ENCODE assay signal across 8 cellular contexts in genomic region chr18:9971313-9971920, GRCh38. TPM values are rescaled to one million over a fixed set of nuclear protein-coding genes. Genes with fewer than 3 reads are reported as not detected.
DNase-seq lines count a peak whose midpoint lies in the region; ATAC-seq and TF ChIP-seq lines count a peak whose summit lies in the region.

No MANE protein-coding gene starts in this region.

- H3K4me1 Mint-ChIP-seq in activated CD4-positive, alpha-beta T cell treated with anti-CD3 and anti-CD28 coated beads for 36 hours, result peaks cover 17% of the 10 kb centered on the region
- peaks cover 13% of the 10 kb centered on the region for H3K4me1 Mint-ChIP-seq in chondrocyte (ENCODE audit: low read depth)

- H3K27ac ChIP-seq in left lung, result no peak overlapping the region

- H3K4me3 ChIP-seq in left lung, result no peak overlapping the region

- peak; percentile 68 for ATAC-seq in activated CD4-positive, alpha-beta T cell treated with anti-CD3 and anti-CD28 coated beads for 36 hours
- ATAC-seq in left lung, result peak; percentile 92
- ATAC-seq in GM18861 (IDR thresholded peaks at IDR 0.05; ENCODE audit: unreplicated experiment), result no peak

- CTCF ChIA-PET in activated CD4-positive, alpha-beta T cell treated with anti-CD3 and anti-CD28 coated beads for 36 hours (lab: Charles Lee), result interaction anchor here (0.7 to 3.2 kb wide), 11 partner anchors 10 to 1548 kb away, joined by 3 to 29 read pairs (median 4); no protein-coding TSS in a partner anchor

- intact Hi-C loops in activated CD4-positive, alpha-beta T cell treated with anti-CD3 and anti-CD28 coated beads for 36 hours (cut with DNase I, micrococcal nuclease), result loop anchor here (1.0 to 10.0 kb wide), 6 partner anchors 549 to 1581 kb away; no protein-coding TSS in a partner anchor
- intact Hi-C loops in left lung (cut with DNase I), result loop anchor here in 1 of 2 donors (5.0 kb wide), 1 partner anchor 551 kb away; no protein-coding TSS in a partner anchor

- no peak overlapping the region for H3K4me3 Mint-ChIP-seq in activated CD4-positive, alpha-beta T cell treated with anti-CD3 and anti-CD28 coated beads for 36 hours
- H3K4me3 Mint-ChIP-seq in chondrocyte (ENCODE audit: unreplicated experiment), result no peak overlapping the region

- H3K4me1 ChIP-seq in left lung, result peaks cover 0 to 28% of the 10 kb centered on the region in 2 donors

- H3K27ac Mint-ChIP-seq in activated CD4-positive, alpha-beta T cell treated with anti-CD3 and anti-CD28 coated beads for 36 hours, result no peak overlapping the region
- H3K27ac Mint-ChIP-seq in chondrocyte (ENCODE audit: unreplicated experiment), result no peak overlapping the region

- peaks cover 0 to 14% of the 10 kb centered on the region in 2 donors for H3K9me3 ChIP-seq in left lung

- no peaks in the 10 kb centered on the region for H3K36me3 Mint-ChIP-seq in activated CD4-positive, alpha-beta T cell treated with anti-CD3 and anti-CD28 coated beads for 36 hours (ENCODE audit: low read depth)
- peaks cover 10% of the 10 kb centered on the region for H3K36me3 Mint-ChIP-seq in chondrocyte (ENCODE audit: low read depth)

- H3K9me3 Mint-ChIP-seq in activated CD4-positive, alpha-beta T cell treated with anti-CD3 and anti-CD28 coated beads for 36 hours (ENCODE audit: low read depth), result peaks cover 4% of the 10 kb centered on the region
- H3K9me3 Mint-ChIP-seq in chondrocyte (ENCODE audit: low read depth), result peaks cover 8% of the 10 kb centered on the region

- TF ChIP-seq CTCF in chondrocyte (IDR thresholded peaks at IDR 0.05) (peak; percentile 94), left lung (IDR thresholded peaks at IDR 0.05) (peak; percentile 69 to 71)

- peaks cover 28% of the 10 kb centered on the region for H3K27me3 Mint-ChIP-seq in activated CD4-positive, alpha-beta T cell treated with anti-CD3 and anti-CD28 coated beads for 36 hours
- no peaks in the 10 kb centered on the region for H3K27me3 Mint-ChIP-seq in chondrocyte (ENCODE audit: low read depth)

- H3K27me3 ChIP-seq in left lung, result peaks cover 0 to 22% of the 10 kb centered on the region in 2 donors

- DNase-seq in AG20443 (ENCODE audit: low spot score), result peak; percentile 73
- peak; percentile 50 for DNase-seq in HCEC 1CT
- DNase-seq in NCI-H446 (lab: John Stamatoyannopoulos, UW), result peak; percentile 75 to 82
- DNase-seq in activated CD4-positive, alpha-beta T cell treated with anti-CD3 and anti-CD28 coated beads for 36 hours, result peak; percentile 80
- no peak for DNase-seq in chondrocyte (ENCODE audit: low spot score)
- DNase-seq in left lung, result peak in 1 of 2 donors; percentile 61
- DNase-seq in stimulated activated CD4-positive, alpha-beta T cell treated with anti-CD3 and anti-CD28 coated beads, Interleukin-4, amount 100 ng/mL, for 48 hours (ENCODE audit: low read depth in 2 of 2), result peak; percentile 54 to 59

- POLR2A ChIA-PET in activated CD4-positive, alpha-beta T cell treated with anti-CD3 and anti-CD28 coated beads for 36 hours (lab: Charles Lee), result no interaction called here

- no peaks in the 10 kb centered on the region for H3K36me3 ChIP-seq in left lung

RNA-seq across cellular contexts. Expression of gene VAPA, which starts 57.6 kb away (rescaled TPM):
- total RNA-seq in activated CD4-positive, alpha-beta T cell treated with anti-CD3 and anti-CD28 coated beads for 36 hours, result 100 to 1,000 TPM; 156 to 220 TPM
- total RNA-seq in chondrocyte (125 to 143 TPM (median 141 TPM) in 3 replicates), left lung (100 to 1,000 TPM; 197 to 214 TPM)
